Comparison of ENCODE assay signal across 22 cellular contexts in genomic region chr1:116413414-116413813, GRCh38. TPM values are rescaled to one million over a fixed set of nuclear protein-coding genes. Genes with fewer than 3 reads are reported as not detected.
DNase-seq lines count a peak whose midpoint lies in the region; ATAC-seq and TF ChIP-seq lines count a peak whose summit lies in the region.
"Had no signal": no experiment of that assay in that cellular context is flagged by ENCODE, and none has a peak within 500 bp of the region (broad histone marks: within the 10 kb centered on the region; RNA-seq: fewer than 3 reads in every experiment).

No MANE protein-coding gene starts in this region.

- POLR2A ChIA-PET in MCF 10A (lab: Yijun Ruan, JAX) = no interaction called here
- POLR2A ChIA-PET in CD4-positive, alpha-beta T cell (lab: Charles Lee) = interaction anchor here (1.0 kb wide), 1 partner anchor 38 kb away, joined by 3 read pairs; no protein-coding TSS in a partner anchor

- peaks cover 3% of the 10 kb centered on the region for H3K36me3 ChIP-seq in mammary epithelial cell (ENCODE audit: insufficient read depth, low read length)
- H3K36me3 ChIP-seq in body of pancreas (replicated peaks in 1 of 2; ENCODE audit: insufficient read depth in 1 of 2, low read depth in 2 of 2) = no peaks in the 10 kb centered on the region

- dilution Hi-C loops in mammary epithelial cell (cut with HindIII; ENCODE audit: low sequenced_read_pairs) = no loop called here

- H3K36me3 Mint-ChIP-seq in MCF 10A (ENCODE audit: insufficient read depth, unreplicated experiment) (peaks cover 28% of the 10 kb centered on the region), osteocyte (ENCODE audit: unreplicated experiment) (no peaks in the 10 kb centered on the region)
- peaks cover 12% of the 10 kb centered on the region for H3K36me3 Mint-ChIP-seq in CD4-positive, alpha-beta T cell (ENCODE audit: low read depth)

- H3K27ac ChIP-seq in mammary epithelial cell (ENCODE audit: insufficient read depth, low read depth, low read length) (no peak overlapping the region), body of pancreas (peak overlapping the region in 3 of 4 donors; percentile 35 to 71 (median 63))
- H3K27ac ChIP-seq in CD4-positive, alpha-beta T cell (ENCODE audit: low read depth, low read length) = no peak overlapping the region
- H3K27ac ChIP-seq: RWPE1 had no signal

- H3K27me3 Mint-ChIP-seq in MCF 10A (ENCODE audit: insufficient read depth, unreplicated experiment) = no peaks in the 10 kb centered on the region
- H3K27me3 Mint-ChIP-seq in CD4-positive, alpha-beta T cell = no peaks in the 10 kb centered on the region
- H3K27me3 Mint-ChIP-seq in osteocyte (ENCODE audit: unreplicated experiment) = no peaks in the 10 kb centered on the region
- H3K27me3 Mint-ChIP-seq: CD4-positive, alpha-beta memory T cell had no signal

- H3K27ac Mint-ChIP-seq in MCF 10A (ENCODE audit: low read depth, unreplicated experiment) (peak overlapping the region; percentile 24), osteocyte (ENCODE audit: unreplicated experiment) (no peak overlapping the region)
- H3K27ac Mint-ChIP-seq in CD4-positive, alpha-beta T cell = peak overlapping the region; percentile 54

- CTCF ChIA-PET in MCF 10A (lab: Yijun Ruan, JAX) = interaction anchor here (0.9 to 2.3 kb wide), 2 partner anchors 38 to 274 kb away, joined by 3 to 7 read pairs; no protein-coding TSS in a partner anchor
- CTCF ChIA-PET in mammary epithelial cell (lab: Charles Lee; ENCODE audit: low non-redundant PET) = no interaction called here
- CTCF ChIA-PET in CD4-positive, alpha-beta T cell (lab: Charles Lee) = no interaction called here

- no peak overlapping the region for H3K9ac ChIP-seq in mammary epithelial cell (ENCODE audit: insufficient read depth, low read length)
- H3K9ac ChIP-seq: SK-N-SH had no signal

- ATAC-seq in CD4-positive, alpha-beta T cell (ENCODE audit: poor library complexity) = no peak
- no peak for ATAC-seq in body of pancreas
- no peak for ATAC-seq in SK-N-SH treated with all-trans-retinoic acid at 6 μM for 48 hours

- no peaks in the 10 kb centered on the region for H4K20me1 ChIP-seq in mammary epithelial cell (ENCODE audit: insufficient read depth, low read length)

- intact Hi-C loops in MCF 10A (cut with micrococcal nuclease) (no loop called here), mammary epithelial cell (cut with micrococcal nuclease) (no loop called here), body of pancreas (cut with DNase I) (no loop called here)
- intact Hi-C loops in CD4-positive, alpha-beta T cell (cut with DNase I, micrococcal nuclease) = no loop called here

- H3K9me3 ChIP-seq in mammary epithelial cell (replicated peaks; ENCODE audit: insufficient read depth, low read length) (no peaks in the 10 kb centered on the region), body of pancreas (no peaks in the 10 kb centered on the region)
- no peaks in the 10 kb centered on the region for H3K9me3 ChIP-seq in CD4-positive, alpha-beta T cell (ENCODE audit: control insufficient read depth, low read length)
- H3K9me3 ChIP-seq: BE2C, Caco-2, SK-N-SH had no signal

- H3K4me1 Mint-ChIP-seq in MCF 10A (ENCODE audit: insufficient read depth, unreplicated experiment) (peaks cover 11% of the 10 kb centered on the region), osteocyte (ENCODE audit: unreplicated experiment) (peaks cover 16% of the 10 kb centered on the region)
- H3K4me1 Mint-ChIP-seq in CD4-positive, alpha-beta T cell (ENCODE audit: low read depth) = peaks cover 41% of the 10 kb centered on the region

- BruUV-seq in MCF 10A (replicated peaks; lab: Mats Ljungman, UMichigan) (no TSS peak), mammary epithelial cell (replicated peaks; lab: Mats Ljungman, UMichigan) (no TSS peak)

- H3K4me3 Mint-ChIP-seq in MCF 10A (ENCODE audit: unreplicated experiment) = no peak overlapping the region
- H3K4me3 Mint-ChIP-seq in CD4-positive, alpha-beta T cell = no peak overlapping the region
- H3K4me3 Mint-ChIP-seq in osteocyte (ENCODE audit: unreplicated experiment) = no peak overlapping the region
- H3K4me3 Mint-ChIP-seq: CD4-positive, alpha-beta memory T cell had no signal

- H3K27me3 ChIP-seq in mammary epithelial cell (ENCODE audit: insufficient read depth, low read length) (no peaks in the 10 kb centered on the region), body of pancreas (no peaks in the 10 kb centered on the region)
- no peaks in the 10 kb centered on the region for H3K27me3 ChIP-seq in CD4-positive, alpha-beta T cell (ENCODE audit: control insufficient read depth, insufficient read depth, low read length)
- H3K27me3 ChIP-seq: BE2C had no signal

- DNase-seq in MCF 10A (ENCODE audit: unreplicated experiment) = no peak
- no peak for DNase-seq in mammary epithelial cell
- no peak for DNase-seq in CD4-positive, alpha-beta T cell
- DNase-seq in body of pancreas = no peak
- DNase-seq in osteocyte (ENCODE audit: extremely low spot score, unreplicated experiment) = peak; percentile 54
- no peak for DNase-seq in NCI-H128 (lab: John Stamatoyannopoulos, UW; ENCODE audit: unreplicated experiment)
- DNase-seq: BE2C; Caco-2; CD4-positive, alpha-beta memory T cell; DMS 273 treated with DMSO at 0.1 percent for 48 hours; DMS79 treated with DMSO at 0.1 percent for 48 hours; NCI-H1092; NCI-H1436 treated with DMSO at 0.1 percent for 48 hours; NCI-H1930; NCI-H2227 treated with DMSO at 0.1 percent for 48 hours; NCI-H510A; NCI-H748 treated with DMSO at 0.1 percent for 48 hours; NK-92 treated with Interleukin-12 subunit alpha and Interleukin-12 subunit beta, amount 100 ng/mL, for 24 hours; SIG-M5; SK-N-SH had no signal

- peaks cover 10% of the 10 kb centered on the region for H3K79me2 ChIP-seq in mammary epithelial cell (ENCODE audit: insufficient read depth, low read length)

- H3K4me3 ChIP-seq in mammary epithelial cell (replicated peaks in 1 of 3; ENCODE audit: insufficient read depth in 1 of 3, low read depth in 2 of 3, low read length in 3 of 3) (no peak overlapping the region), body of pancreas (no peak overlapping the region)

- H3K4me2 ChIP-seq in mammary epithelial cell (ENCODE audit: insufficient read depth, low read depth, low read length) = no peak overlapping the region
- H3K4me2 ChIP-seq: SK-N-SH had no signal

- H3K4me1 ChIP-seq in mammary epithelial cell (ENCODE audit: insufficient read depth, low read length) = peaks cover 31% of the 10 kb centered on the region
- H3K4me1 ChIP-seq in body of pancreas = peaks cover 47% of the 10 kb centered on the region

- TF ChIP-seq CTCF in MCF 10A (IDR thresholded peaks at IDR 0.05; ENCODE audit: unreplicated experiment) = no peak
- no peak for TF ChIP-seq CTCF in mammary epithelial cell (conservative IDR thresholded peaks at IDR 0.05 in 1 of 2, IDR thresholded peaks at IDR 0.05 in 1 of 2; ENCODE audit: extremely low read depth in 1 of 2, insufficient read depth in 1 of 2, low read depth in 1 of 2, low read length in 2 of 2)
- TF ChIP-seq CTCF in CD4-positive, alpha-beta T cell (IDR thresholded peaks at IDR 0.05) = no peak
- no peak for TF ChIP-seq CTCF in body of pancreas (IDR thresholded peaks at IDR 0.05)
- TF ChIP-seq CTCF in osteocyte (IDR thresholded peaks at IDR 0.05) = no peak

- in situ Hi-C loops in mammary epithelial cell (cut with MboI; ENCODE audit: low sequenced_read_pairs in 2 of 2) = no loop called here

- 69% methylated on average over 2 of the region's 2 CpGs for WGBS in mammary epithelial cell (ENCODE audit: low coverage, missing lambda C conversion rate)
- WGBS in body of pancreas, 2 donors = 80 to 88% methylated on average over 2 of the region's 2 CpGs

- TF ChIP-seq POLR2A in body of pancreas (IDR thresholded peaks at IDR 0.05) = no peak

- H3K9me3 Mint-ChIP-seq in MCF 10A (ENCODE audit: unreplicated experiment) = no peaks in the 10 kb centered on the region
- H3K9me3 Mint-ChIP-seq in CD4-positive, alpha-beta T cell = no peaks in the 10 kb centered on the region
- H3K9me3 Mint-ChIP-seq in osteocyte (ENCODE audit: unreplicated experiment) = no peaks in the 10 kb centered on the region
- H3K9me3 Mint-ChIP-seq: CD4-positive, alpha-beta memory T cell had no signal

- H2AFZ ChIP-seq in mammary epithelial cell (ENCODE audit: low read depth, low read length) = no peak overlapping the region

TF ChIP-seq in SK-N-SH treated with all-trans-retinoic acid at 6 μM for 48 hours, 23 proteins besides CTCF, POLR2A, EP300 and RAD21 (continues in another document):
- TF ChIP-seq, protein P1, sequence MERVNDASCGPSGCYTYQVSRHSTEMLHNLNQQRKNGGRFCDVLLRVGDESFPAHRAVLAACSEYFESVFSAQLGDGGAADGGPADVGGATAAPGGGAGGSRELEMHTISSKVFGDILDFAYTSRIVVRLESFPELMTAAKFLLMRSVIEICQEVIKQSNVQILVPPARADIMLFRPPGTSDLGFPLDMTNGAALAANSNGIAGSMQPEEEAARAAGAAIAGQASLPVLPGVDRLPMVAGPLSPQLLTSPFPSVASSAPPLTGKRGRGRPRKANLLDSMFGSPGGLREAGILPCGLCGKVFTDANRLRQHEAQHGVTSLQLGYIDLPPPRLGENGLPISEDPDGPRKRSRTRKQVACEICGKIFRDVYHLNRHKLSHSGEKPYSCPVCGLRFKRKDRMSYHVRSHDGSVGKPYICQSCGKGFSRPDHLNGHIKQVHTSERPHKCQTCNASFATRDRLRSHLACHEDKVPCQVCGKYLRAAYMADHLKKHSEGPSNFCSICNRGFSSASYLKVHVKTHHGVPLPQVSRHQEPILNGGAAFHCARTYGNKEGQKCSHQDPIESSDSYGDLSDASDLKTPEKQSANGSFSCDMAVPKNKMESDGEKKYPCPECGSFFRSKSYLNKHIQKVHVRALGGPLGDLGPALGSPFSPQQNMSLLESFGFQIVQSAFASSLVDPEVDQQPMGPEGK (CRISPR knock-in tag; IDR thresholded peaks at IDR 0.05; ENCODE audit: borderline replicate concordance) = no peak
- TF ChIP-seq ISL1 (CRISPR knock-in tag; IDR thresholded peaks at IDR 0.05) = no peak
- TF ChIP-seq ZFP3 (CRISPR knock-in tag; IDR thresholded peaks at IDR 0.05) = no peak
- no peak for TF ChIP-seq TOX (CRISPR knock-in tag; IDR thresholded peaks at IDR 0.05; ENCODE audit: borderline replicate concordance)
- TF ChIP-seq OSR1 (CRISPR knock-in tag; IDR thresholded peaks at IDR 0.05) = no peak
- TF ChIP-seq ARNTL (CRISPR knock-in tag; IDR thresholded peaks at IDR 0.05; ENCODE audit: borderline replicate concordance, low read depth) = no peak
- TF ChIP-seq ESRRG (CRISPR knock-in tag; IDR thresholded peaks at IDR 0.05) = no peak
- TF ChIP-seq BACH2 (CRISPR knock-in tag; IDR thresholded peaks at IDR 0.05; ENCODE audit: borderline replicate concordance) = no peak

RNA-seq across cellular contexts. Expression of gene ATP1A1, which starts 40.4 kb away (rescaled TPM):
- 361 and 378 TPM in 2 replicates for total RNA-seq in MCF 10A (2022)
- 100 to 1,000 TPM; 359 to 505 TPM for total RNA-seq in mammary epithelial cell
- 660 TPM for polyA plus RNA-seq in mammary epithelial cell
- 731 TPM for polyA minus RNA-seq in mammary epithelial cell
- total RNA-seq in CD4-positive, alpha-beta T cell = 100 to 1,000 TPM; 251 to 262 TPM
- total RNA-seq in body of pancreas = 100 to 1,000 TPM; 423 to 593 TPM
- total RNA-seq in osteocyte = 213 TPM in 2 replicates

Comparison
In these comparisons a context has a peak if more than half of its experiments do, and no peak if none do; other contexts are left out.
1. H3K27ac ChIP-seq: peak in body of pancreas (3 of 4); none in mammary epithelial cell (single experiment) and CD4-positive, alpha-beta T cell (single experiment).